ENCODE assay signal across 16 cellular contexts in genomic region chr4:101649790-101650450, GRCh38.
DNase-seq lines count a peak whose midpoint lies in the region; ATAC-seq and TF ChIP-seq lines count a peak whose summit lies in the region.
"Had no signal": no experiment of that assay in that cellular context is flagged by ENCODE, and none has a peak within 500 bp of the region (broad histone marks: within the 10 kb centered on the region; RNA-seq: fewer than 3 reads in every experiment).

No MANE protein-coding gene starts in this region.

- TF ChIP-seq POLR2A in esophagus squamous epithelium (IDR thresholded peaks at IDR 0.05) = no peak

- H4K20me1 ChIP-seq in osteoblast (ENCODE audit: insufficient read depth, low read length) = no peaks in the 10 kb centered on the region
- H4K20me1 ChIP-seq: BLaER1 treated with 17β-estradiol and CSF1 and Interleukin-3, amounts not matched to agents 10 nM and 100 nM had no signal

- POLR2A ChIA-PET in CD8-positive, alpha-beta T cell (lab: Charles Lee) = no interaction called here

- no peak overlapping the region for H3K4me3 Mint-ChIP-seq in CD8-positive, alpha-beta T cell
- H3K4me3 Mint-ChIP-seq: activated naive CD4-positive, alpha-beta T cell treated with anti-CD3 and anti-CD28 coated beads, Interleukin-2, amount 10 ng/mL, durations not matched to agents 7 days and 5 days; stimulated activated memory B cell treated with anti-CD40 and anti-IgM and Interleukin-4, amounts not matched to agents 10 μg/mL and 1 μg/mL and 100 μg/mL, for 72 hours had no signal

- no peak overlapping the region for H3K27ac Mint-ChIP-seq in CD8-positive, alpha-beta T cell
- H3K27ac Mint-ChIP-seq: activated naive CD4-positive, alpha-beta T cell treated with anti-CD3 and anti-CD28 coated beads, Interleukin-2, amount 10 ng/mL, durations not matched to agents 7 days and 5 days; stimulated activated memory B cell treated with anti-CD40 and anti-IgM and Interleukin-4, amounts not matched to agents 10 μg/mL and 1 μg/mL and 100 μg/mL, for 72 hours had no signal

- H2AFZ ChIP-seq in osteoblast (ENCODE audit: low read length) = peak overlapping the region; percentile 35

- H3K79me2 ChIP-seq in osteoblast (ENCODE audit: insufficient read depth, low read length) = no peaks in the 10 kb centered on the region

- no peak overlapping the region for H3K4me2 ChIP-seq in osteoblast (ENCODE audit: insufficient read depth, low read length)

- peak overlapping the region; percentile 60 to 78 (median 71) for H3K27ac ChIP-seq in esophagus squamous epithelium
- H3K27ac ChIP-seq in osteoblast (ENCODE audit: low read depth, low read length) = no peak overlapping the region
- no peak overlapping the region for H3K27ac ChIP-seq in CD8-positive, alpha-beta T cell (ENCODE audit: low read depth, low read length)
- H3K27ac ChIP-seq: BLaER1 treated with 17β-estradiol and CSF1 and Interleukin-3, amounts not matched to agents 10 nM and 100 nM had no signal

- WGBS in esophagus squamous epithelium, 2 donors = 40 to 63% methylated on average over 3 of the region's 3 CpGs

- no peaks in the 10 kb centered on the region for H3K9me3 ChIP-seq in esophagus squamous epithelium
- no peaks in the 10 kb centered on the region for H3K9me3 ChIP-seq in osteoblast (ENCODE audit: low read depth, low read length)
- no peaks in the 10 kb centered on the region for H3K9me3 ChIP-seq in CD8-positive, alpha-beta T cell (ENCODE audit: low read length)
- H3K9me3 ChIP-seq: BLaER1 treated with 17β-estradiol and CSF1 and Interleukin-3, amounts not matched to agents 10 nM and 100 nM had no signal

- H3K9me3 Mint-ChIP-seq in CD8-positive, alpha-beta T cell = no peaks in the 10 kb centered on the region
- H3K9me3 Mint-ChIP-seq: activated naive CD4-positive, alpha-beta T cell treated with anti-CD3 and anti-CD28 coated beads, Interleukin-2, amount 10 ng/mL, durations not matched to agents 7 days and 5 days; stimulated activated memory B cell treated with anti-CD40 and anti-IgM and Interleukin-4, amounts not matched to agents 10 μg/mL and 1 μg/mL and 100 μg/mL, for 72 hours had no signal

- no peaks in the 10 kb centered on the region for H3K36me3 ChIP-seq in esophagus squamous epithelium
- no peaks in the 10 kb centered on the region for H3K36me3 ChIP-seq in osteoblast (ENCODE audit: insufficient read depth, low read length)
- H3K36me3 ChIP-seq in CD8-positive, alpha-beta T cell (ENCODE audit: insufficient read depth, low read length) = no peaks in the 10 kb centered on the region
- H3K36me3 ChIP-seq: BLaER1 treated with 17β-estradiol and CSF1 and Interleukin-3, amounts not matched to agents 10 nM and 100 nM had no signal

- CTCF ChIA-PET in CD8-positive, alpha-beta T cell (lab: Charles Lee) = interaction anchor here (0.7 to 1.3 kb wide), 2 partner anchors 328 to 480 kb away, joined by 3 read pairs; no protein-coding TSS in a partner anchor

- TF ChIP-seq CTCF in esophagus squamous epithelium (IDR thresholded peaks at IDR 0.05) (no peak), osteoblast (IDR thresholded peaks at IDR 0.05; ENCODE audit: extremely low read depth, low read depth, low read length) (no peak)
- TF ChIP-seq CTCF in CD8-positive, alpha-beta T cell (IDR thresholded peaks at IDR 0.05) = no peak

- intact Hi-C loops in esophagus squamous epithelium (cut with DNase I) = no loop called here
- intact Hi-C loops in CD8-positive, alpha-beta T cell (cut with DNase I, micrococcal nuclease) = no loop called here

- ATAC-seq in GM18858 (IDR thresholded peaks at IDR 0.05; ENCODE audit: unreplicated experiment) (no peak), HG02870 (IDR thresholded peaks at IDR 0.05; ENCODE audit: unreplicated experiment) (no peak)
- ATAC-seq in CD8-positive, alpha-beta T cell = no peak
- ATAC-seq: left colon; stimulated activated memory B cell treated with anti-CD40 and anti-IgM and Interleukin-4, amounts not matched to agents 10 μg/mL and 1 μg/mL and 100 μg/mL, for 72 hours had no signal

- H3K4me3 ChIP-seq in esophagus squamous epithelium = no peak overlapping the region
- no peak overlapping the region for H3K4me3 ChIP-seq in osteoblast (ENCODE audit: insufficient read depth, low read length)
- H3K4me3 ChIP-seq in CD8-positive, alpha-beta T cell (ENCODE audit: low read depth, low read length) = no peak overlapping the region
- H3K4me3 ChIP-seq: BLaER1 treated with 17β-estradiol and CSF1 and Interleukin-3, amounts not matched to agents 10 nM and 100 nM had no signal

- in situ Hi-C loops in G401 (cut with HindIII; ENCODE audit: low sequenced_read_pairs) = no loop called here

- H3K36me3 Mint-ChIP-seq in CD8-positive, alpha-beta T cell = no peaks in the 10 kb centered on the region
- H3K36me3 Mint-ChIP-seq: activated naive CD4-positive, alpha-beta T cell treated with anti-CD3 and anti-CD28 coated beads, Interleukin-2, amount 10 ng/mL, durations not matched to agents 7 days and 5 days; stimulated activated memory B cell treated with anti-CD40 and anti-IgM and Interleukin-4, amounts not matched to agents 10 μg/mL and 1 μg/mL and 100 μg/mL, for 72 hours had no signal

- DNase-seq in G401 (ENCODE audit: low spot score) = peak; percentile 88
- DNase-seq in OCI-M1 (lab: John Stamatoyannopoulos, UW) = peak; percentile 75
- DNase-seq in esophagus squamous epithelium (lab: John Stamatoyannopoulos, UW) = no peak
- DNase-seq in osteoblast (ENCODE audit: insufficient read length, low spot score, missing footprints) = peak; percentile 64
- DNase-seq in AG08395 (ENCODE audit: low spot score) = no peak
- DNase-seq in CD8-positive, alpha-beta T cell = no peak
- DNase-seq: activated CD4-positive, alpha-beta T cell treated with anti-CD3 and anti-CD28 coated beads, Interleukin-2, amount 50 U/mL, for 4 hours; activated naive CD4-positive, alpha-beta T cell treated with anti-CD3 and anti-CD28 coated beads, Interleukin-2, amount 10 ng/mL, durations not matched to agents 7 days and 5 days; cortex of kidney; left colon; occipital lobe; stimulated activated CD4-positive, alpha-beta T cell treated with anti-CD3 and anti-CD28 coated beads, Interleukin-1b, Interleukin-23, amount 100 ng/mL, for 48 hours had no signal

- peaks cover 17% of the 10 kb centered on the region for H3K27me3 Mint-ChIP-seq in CD8-positive, alpha-beta T cell (ENCODE audit: low read depth)
- H3K27me3 Mint-ChIP-seq: stimulated activated memory B cell treated with anti-CD40 and anti-IgM and Interleukin-4, amounts not matched to agents 10 μg/mL and 1 μg/mL and 100 μg/mL, for 72 hours had no signal

- H3K27me3 ChIP-seq in esophagus squamous epithelium (no peaks in the 10 kb centered on the region), osteoblast (ENCODE audit: insufficient read depth, low read length) (no peaks in the 10 kb centered on the region)
- H3K27me3 ChIP-seq in CD8-positive, alpha-beta T cell (ENCODE audit: insufficient read depth, low read length) = no peaks in the 10 kb centered on the region
- H3K27me3 ChIP-seq: BLaER1 treated with 17β-estradiol and CSF1 and Interleukin-3, amounts not matched to agents 10 nM and 100 nM had no signal

- H3K4me1 ChIP-seq in esophagus squamous epithelium (peaks cover 8 to 62% (median 21%) of the 10 kb centered on the region in 3 donors), osteoblast (ENCODE audit: insufficient read depth, low read length) (no peaks in the 10 kb centered on the region)
- no peaks in the 10 kb centered on the region for H3K4me1 ChIP-seq in CD8-positive, alpha-beta T cell (ENCODE audit: insufficient read depth, low read length)

- H3K4me1 Mint-ChIP-seq in CD8-positive, alpha-beta T cell (ENCODE audit: low read depth) = no peaks in the 10 kb centered on the region
- H3K4me1 Mint-ChIP-seq: activated naive CD4-positive, alpha-beta T cell treated with anti-CD3 and anti-CD28 coated beads, Interleukin-2, amount 10 ng/mL, durations not matched to agents 7 days and 5 days had no signal

Comparison
In these comparisons a context has a peak if more than half of its experiments do, and no peak if none do; other contexts are left out.
1. DNase-seq: peak in G401 (single experiment), OCI-M1 (single experiment) and osteoblast (single experiment); none in esophagus squamous epithelium (single experiment), AG08395 (single experiment) and CD8-positive, alpha-beta T cell (0 of 7).
2. H3K27ac ChIP-seq: peak in esophagus squamous epithelium (4 of 4); none in osteoblast (single experiment) and CD8-positive, alpha-beta T cell (single experiment).